Comparison of ENCODE assay signal across 8 cellular contexts in genomic region chr10:79146611-79147130, GRCh38.
DNase-seq lines count a peak whose midpoint lies in the region; ATAC-seq, FAIRE-seq and TF ChIP-seq lines count a peak whose summit lies in the region.

No MANE protein-coding gene starts in this region.

- intact Hi-C loops in HepG2 (cut with micrococcal nuclease; ENCODE audit: unreplicated experiment) (no loop called here), esophagus squamous epithelium (cut with DNase I) (no loop called here)

- H3K9me3 ChIP-seq in liver (ENCODE audit: control insufficient read depth in 4 of 4, low read length in 3 of 4), result no peaks in the 10 kb centered on the region
- H3K9me3 ChIP-seq in HepG2 (ENCODE audit: low read length), result no peaks in the 10 kb centered on the region
- no peaks in the 10 kb centered on the region for H3K9me3 ChIP-seq in esophagus squamous epithelium
- no peaks in the 10 kb centered on the region for H3K9me3 ChIP-seq in neutrophil

- peak; percentile 20 for TF ChIP-seq CTCF in liver (IDR thresholded peaks at IDR 0.05; ENCODE audit: low read depth, low read length, missing input control)
- no peak for TF ChIP-seq CTCF in HepG2 (CRISPR knock-in tag; IDR thresholded peaks at IDR 0.05)
- TF ChIP-seq CTCF in esophagus squamous epithelium (IDR thresholded peaks at IDR 0.05), result peak in 3 of 6 experiments; percentile 20 to 22 (median 21)
- no peak for TF ChIP-seq CTCF in neutrophil (IDR thresholded peaks at IDR 0.05)

- CTCF ChIA-PET in HepG2 (lab: Yijun Ruan, JAX; ENCODE audit: low intra/inter-chr PET ratio, low total read pairs), result no interaction called here

- TF ChIP-seq EP300 in HepG2 (IDR thresholded peaks at IDR 0.05; ENCODE audit: low read depth in 2 of 2, low read length in 2 of 2) (no peak), HepG2 (CRISPR knock-in tag; IDR thresholded peaks at IDR 0.05; ENCODE audit: borderline replicate concordance) (no peak)

- POLR2A ChIA-PET in HepG2 (lab: Yijun Ruan, JAX), result no interaction called here

- no peak overlapping the region for H2AFZ ChIP-seq in HepG2 (ENCODE audit: low read length)

- H3K4me1 ChIP-seq in liver (ENCODE audit: control insufficient read depth in 4 of 4, insufficient read depth in 4 of 4, low read length in 3 of 4) (peaks cover 30 to 59% (median 49%) of the 10 kb centered on the region in 4 donors), HepG2 (ENCODE audit: insufficient read depth, low read length) (peaks cover 52% of the 10 kb centered on the region), esophagus squamous epithelium (peaks cover 85 to 100% (median 90%) of the 10 kb centered on the region in 3 donors), neutrophil (ENCODE audit: control insufficient read depth in 1 of 2, insufficient read depth in 1 of 2, low read depth in 1 of 2, low read length in 1 of 2) (peaks cover 29 to 56% of the 10 kb centered on the region in 2 experiments)

- H3K79me2 ChIP-seq in HepG2 (ENCODE audit: insufficient read depth, low read length), result peaks cover 2% of the 10 kb centered on the region

- no peak for FAIRE-seq in HepG2 (lab: Jason Lieb, UNC)

- no peak overlapping the region for H3K9ac ChIP-seq in liver (ENCODE audit: low read depth in 1 of 2, low read length in 2 of 2)
- no peak overlapping the region for H3K9ac ChIP-seq in HepG2 (ENCODE audit: insufficient read depth, low read depth, low read length)

- DNase-seq in HepG2 (ENCODE audit: low spot score) (no peak), esophagus squamous epithelium (lab: John Stamatoyannopoulos, UW) (no peak), OCI-M2 (lab: John Stamatoyannopoulos, UW; ENCODE audit: unreplicated experiment) (no peak), NCI-H2171 (lab: John Stamatoyannopoulos, UW) (no peak)

- 35% methylated on average over 13 of the region's 13 CpGs for WGBS in liver
- 97% methylated on average over 10 of the region's 13 CpGs for WGBS in HepG2 (ENCODE audit: low lambda C conversion rate)
- WGBS in esophagus squamous epithelium, 2 donors, result 29 to 100% methylated on average over 2 to 6 of the region's 13 CpGs

- peaks cover 0 to 3% (median 0%) of the 10 kb centered on the region in 4 donors for H3K36me3 ChIP-seq in liver (ENCODE audit: control insufficient read depth in 4 of 4, insufficient read depth in 3 of 4, low read depth in 1 of 4, low read length in 3 of 4)
- H3K36me3 ChIP-seq in HepG2 (replicated peaks in 1 of 2; ENCODE audit: control insufficient read depth in 1 of 2, insufficient read depth in 2 of 2, low read length in 2 of 2), result peaks cover 45 to 74% of the 10 kb centered on the region in 2 experiments
- H3K36me3 ChIP-seq in esophagus squamous epithelium, result peaks cover 0 to 44% (median 7%) of the 10 kb centered on the region in 3 donors
- H3K36me3 ChIP-seq in neutrophil, result no peaks in the 10 kb centered on the region

- TF ChIP-seq POLR2A in HepG2 (IDR thresholded peaks at IDR 0.05; ENCODE audit: insufficient read depth in 1 of 2, low read depth in 2 of 2, low read length in 2 of 2) (no peak), esophagus squamous epithelium (IDR thresholded peaks at IDR 0.05) (peak in 1 of 4 donors; percentile 15)

- H3K4me2 ChIP-seq in HepG2 (ENCODE audit: low read depth, low read length), result no peak overlapping the region

- peak in 1 of 2 donors; percentile 57 for TF ChIP-seq RAD21 in liver (IDR thresholded peaks at IDR 0.05)
- no peak for TF ChIP-seq RAD21 in HepG2 (CRISPR knock-in tag; IDR thresholded peaks at IDR 0.05)

- no peak for ATAC-seq in HepG2
- no peak for ATAC-seq in GM21526 (IDR thresholded peaks at IDR 0.05; ENCODE audit: low FRiP score, unreplicated experiment)
- no peak for ATAC-seq in HG03565 (IDR thresholded peaks at IDR 0.05; ENCODE audit: unreplicated experiment)

- no peak overlapping the region for H3K4me3 ChIP-seq in liver (ENCODE audit: low read depth in 1 of 3, low read length in 3 of 3)
- H3K4me3 ChIP-seq in HepG2 (replicated peaks in 1 of 3; ENCODE audit: insufficient read depth in 1 of 3, low read depth in 2 of 3, low read length in 3 of 3), result no peak overlapping the region
- no peak overlapping the region for H3K4me3 ChIP-seq in esophagus squamous epithelium
- H3K4me3 ChIP-seq in neutrophil (ENCODE audit: low read depth in 1 of 2, low read length in 1 of 2), result no peak overlapping the region

- H3K27ac ChIP-seq in liver (ENCODE audit: low read depth in 1 of 2, low read length in 2 of 2) (peak overlapping the region; percentile 53 to 83), HepG2 (ENCODE audit: extremely low read length, insufficient read depth, low read length) (no peak overlapping the region), esophagus squamous epithelium (peak overlapping the region; percentile 84 to 96 (median 90)), neutrophil (peak overlapping the region; percentile 21)

- H3K27me3 ChIP-seq in liver (ENCODE audit: control insufficient read depth in 4 of 4, insufficient read depth in 4 of 4, low read length in 3 of 4) (no peaks in the 10 kb centered on the region), HepG2 (ENCODE audit: control insufficient read depth in 1 of 2, insufficient read depth in 2 of 2, low read length in 2 of 2) (no peaks in the 10 kb centered on the region), esophagus squamous epithelium (no peaks in the 10 kb centered on the region), neutrophil (no peaks in the 10 kb centered on the region)

- peaks cover 11% of the 10 kb centered on the region for H4K20me1 ChIP-seq in HepG2 (ENCODE audit: insufficient read depth, low read length)

- in situ Hi-C loops in HepG2 (cut with HindIII; ENCODE audit: extremely low pct_ligation_motif_present, low pct_unique_long_range_greater_than_20kb), result no loop called here

- no TSS peak for BruUV-seq in HepG2 (replicated peaks; lab: Mats Ljungman, UMichigan)

TF ChIP-seq in liver, 16 proteins besides CTCF, POLR2A, EP300 and RAD21:
- no peak for TF ChIP-seq FOXA1 (IDR thresholded peaks at IDR 0.05)
- TF ChIP-seq RXRA (IDR thresholded peaks at IDR 0.05), result peak; percentile 28 to 68
- TF ChIP-seq NR2F2 (IDR thresholded peaks at IDR 0.05), result peak; percentile 89
- peak in 1 of 2 donors; percentile 23 for TF ChIP-seq HNF4A (conservative IDR thresholded peaks at IDR 0.05)

TF ChIP-seq in HepG2, 621 proteins besides CTCF, POLR2A, EP300 and RAD21:
- no peak for TF ChIP-seq MTF2 (CRISPR knock-in tag; IDR thresholded peaks at IDR 0.05; ENCODE audit: borderline replicate concordance)
- TF ChIP-seq TAF15 (IDR thresholded peaks at IDR 0.05; ENCODE audit: low read depth, low read length, poor library complexity, severe bottlenecking), result no peak
